Comparison of ENCODE assay signal across 11 cellular contexts in the genomic region with DNA sequence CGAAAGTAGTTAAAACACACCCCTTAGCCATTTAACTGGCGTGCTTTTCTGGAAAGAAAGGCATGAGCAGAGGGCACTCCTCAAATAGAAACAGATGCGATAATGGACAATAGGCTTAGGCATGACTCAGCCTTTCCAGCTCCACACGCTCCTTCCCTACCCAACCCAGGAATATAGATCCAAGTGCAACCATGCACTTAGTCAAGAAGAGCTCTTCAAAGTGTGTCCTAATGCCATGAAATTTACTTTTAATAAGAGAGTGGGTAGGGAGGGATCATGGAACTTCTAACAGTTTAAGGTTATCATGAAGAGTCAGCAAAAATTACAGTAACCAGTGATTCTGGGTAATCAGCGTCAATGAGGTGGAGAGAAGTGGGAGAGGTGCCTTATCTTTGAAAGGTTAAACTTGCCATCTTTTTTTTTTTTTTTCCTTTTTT. TPM values are rescaled to one million over a fixed set of nuclear protein-coding genes. Genes with fewer than 3 reads are reported as not detected.
A peak's percentile ranks its signal among the peaks of the same experiment; 100 is the strongest.
DNase-seq lines count a peak whose midpoint lies in the region; FAIRE-seq and TF ChIP-seq lines count a peak whose summit lies in the region.
"Had no signal": no experiment of that assay in that cellular context is flagged by ENCODE, and none has a peak within 500 bp of the region (broad histone marks: within the 10 kb centered on the region; RNA-seq: fewer than 3 reads in every experiment).

No MANE protein-coding gene starts in this region.

- H3K9me3 ChIP-seq in stomach = no peaks in the 10 kb centered on the region

- TF ChIP-seq CTCF in stomach (IDR thresholded peaks at IDR 0.05) = no peak

- intact Hi-C loops in stomach (cut with DNase I; ENCODE audit: low total_unique reads) = loop anchor here (5.0 to 10.0 kb wide), 2 partner anchors 177 to 250 kb away; no protein-coding TSS in a partner anchor

- FAIRE-seq in frontal cortex (lab: Jason Lieb, UNC) = no peak

- no peak for TF ChIP-seq POLR2A in stomach (IDR thresholded peaks at IDR 0.05)

- no peak overlapping the region for H3K4me3 ChIP-seq in stomach

- H3K4me1 ChIP-seq in stomach = peaks cover 4 to 44% (median 33%) of the 10 kb centered on the region in 4 donors

- H3K36me3 ChIP-seq in stomach = no peaks in the 10 kb centered on the region

- no peak for TF ChIP-seq EP300 in stomach (IDR thresholded peaks at IDR 0.05)

- H3K27me3 ChIP-seq in stomach = no peaks in the 10 kb centered on the region

- 34 to 61% (median 41%) methylated on average over 5 of the region's 5 CpGs for WGBS in stomach, 5 donors

- peak overlapping the region; percentile 26 to 68 (median 49) for H3K27ac ChIP-seq in stomach

- DNase-seq in DMS153 (lab: John Stamatoyannopoulos, UW) (peak; percentile 27), DMS153 treated with DMSO at 0.1 percent for 48 hours (lab: John Stamatoyannopoulos, UW; ENCODE audit: unreplicated experiment) (no peak), SW480 (ENCODE audit: low spot score) (peak; percentile 42), glomerular endothelial cell (ENCODE audit: extremely low read depth, low read depth, low spot score) (peak; percentile 66), stomach (peak; percentile 49), frontal cortex (ENCODE audit: low spot score in 2 of 2) (no peak), HuH-7 (ENCODE audit: low spot score) (no peak), NCI-H146 treated with DMSO at 0.1 percent for 48 hours (lab: John Stamatoyannopoulos, UW; ENCODE audit: unreplicated experiment) (no peak)
- DNase-seq: 8988T; activated CD8-positive, alpha-beta T cell treated with anti-CD3 and anti-CD28 coated beads, Interleukin-2, amount 10 ng/mL, durations not matched to agents 7 days and 5 days; naive B cell had no signal

RNA-seq across cellular contexts. Expression of gene EFHC1, which starts 2.4 kb away (rescaled TPM):
- total RNA-seq in glomerular endothelial cell = 16.0 and 16.2 TPM in 2 replicates
- total RNA-seq in stomach = 10 to 100 TPM in 4 of 5 donors, 1 to 10 TPM in 1; 9.3 to 54.3 (median 50.4) TPM
- 10 to 100 TPM in 1 of 3 donors, 1 to 10 TPM in 2; 7.2 to 28.1 (median 7.8) TPM for polyA plus RNA-seq in stomach
- total RNA-seq in frontal cortex = 22.4 TPM

RNA-seq across cellular contexts. Expression of gene PAQR8, which starts 55.7 kb away (rescaled TPM):
- total RNA-seq in glomerular endothelial cell = 13.8 and 14.9 TPM in 2 replicates
- total RNA-seq in stomach = 10 to 100 TPM; 14.6 to 46.1 (median 19.6) TPM
- polyA plus RNA-seq in stomach = 1 to 10 TPM; 4.0 to 5.2 (median 5.2) TPM
- 12.6 TPM for total RNA-seq in frontal cortex

Comparison
In these comparisons a context has a peak if more than half of its experiments do, and no peak if none do; other contexts are left out.
1. DNase-seq: peak in DMS153 (single experiment), SW480 (single experiment), glomerular endothelial cell (single experiment) and stomach (single experiment); none in DMS153 treated with DMSO at 0.1 percent for 48 hours (single experiment), frontal cortex (0 of 2), HuH-7 (single experiment) and NCI-H146 treated with DMSO at 0.1 percent for 48 hours (single experiment).